Comparison of ENCODE assay signal across 16 cellular contexts in the genomic region with DNA sequence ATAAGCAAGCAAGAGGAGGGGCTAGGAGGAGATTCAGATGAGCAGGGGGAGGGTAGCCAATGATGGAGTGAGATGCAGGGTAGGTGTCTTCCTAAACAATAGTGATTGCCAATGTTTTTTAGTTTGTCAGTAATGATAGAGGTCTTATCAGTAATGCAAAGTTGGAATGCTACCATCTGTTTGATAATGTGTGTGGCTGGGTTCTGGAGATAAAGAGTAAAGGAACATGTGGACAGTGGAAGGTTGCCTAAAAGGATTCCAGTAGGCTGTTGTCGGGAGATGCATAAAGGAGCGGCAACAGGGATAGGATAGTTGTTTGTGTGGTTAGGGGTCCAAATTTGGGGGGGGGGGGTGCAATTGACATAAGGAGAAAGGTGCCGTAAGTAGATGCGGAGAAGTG. TPM values are rescaled to one million over a fixed set of nuclear protein-coding genes. Genes with fewer than 3 reads are reported as not detected.
DNase-seq lines count a peak whose midpoint lies in the region; ATAC-seq lines count a peak whose summit lies in the region.
"Had no signal": no experiment of that assay in that cellular context is flagged by ENCODE, and none has a peak within 500 bp of the region (broad histone marks: within the 10 kb centered on the region; RNA-seq: fewer than 3 reads in every experiment).

No MANE protein-coding gene starts in this region.

- no peak for ATAC-seq in stimulated activated naive CD8-positive, alpha-beta T cell treated with anti-CD3 and anti-CD28 coated beads, Interleukin-15, Interleukin-2, amounts not matched to agents 100 U/mL and 50 U/mL, for 24 hours
- ATAC-seq in activated naive CD8-positive, alpha-beta T cell treated with anti-CD3 and anti-CD28 coated beads, Interleukin-2, amount 50 U/mL, for 24 hours, result no peak
- ATAC-seq in left ventricle myocardium superior, result no peak
- ATAC-seq in sciatic nerve, result no peak

- peaks cover 53% of the 10 kb centered on the region for H3K36me3 Mint-ChIP-seq in stimulated activated naive CD8-positive, alpha-beta T cell treated with anti-CD3 and anti-CD28 coated beads, Interleukin-15, Interleukin-2, amounts not matched to agents 100 ng/mL and 50 ng/mL, for 24 hours (ENCODE audit: low read depth)
- peaks cover 44% of the 10 kb centered on the region for H3K36me3 Mint-ChIP-seq in activated naive CD8-positive, alpha-beta T cell treated with anti-CD3 and anti-CD28 coated beads, Interleukin-2, amount 50 U/mL, for 24 hours (ENCODE audit: low read depth)

- DNase-seq in NCI-H82 (lab: John Stamatoyannopoulos, UW) (peak; percentile 7), NCI-H82 treated with DMSO at 0.1 percent for 48 hours (lab: John Stamatoyannopoulos, UW; ENCODE audit: unreplicated experiment) (no peak), nucleus accumbens (lab: John Stamatoyannopoulos, UW) (no peak), left ventricle myocardium superior (no peak), sciatic nerve (ENCODE audit: low spot score) (no peak)
- no peak for DNase-seq in stimulated activated naive CD8-positive, alpha-beta T cell treated with anti-CD3 and anti-CD28 coated beads, Interleukin-15, Interleukin-2, amounts not matched to agents 100 U/mL and 50 U/mL, for 24 hours
- no peak for DNase-seq in activated naive CD8-positive, alpha-beta T cell treated with anti-CD3 and anti-CD28 coated beads, Interleukin-2, amount 50 U/mL, for 24 hours
- DNase-seq: C1 segment of cervical spinal cord, NCI-H1694, NCI-H2107, NCI-H226, NCI-H526, PC-9, Right ventricle myocardium superior had no signal

- H3K27ac Mint-ChIP-seq in stimulated activated naive CD8-positive, alpha-beta T cell treated with anti-CD3 and anti-CD28 coated beads, Interleukin-15, Interleukin-2, amounts not matched to agents 100 ng/mL and 50 ng/mL, for 24 hours, result peak overlapping the region; percentile 57
- H3K27ac Mint-ChIP-seq in activated naive CD8-positive, alpha-beta T cell treated with anti-CD3 and anti-CD28 coated beads, Interleukin-2, amount 50 U/mL, for 24 hours, result peak overlapping the region; percentile 97

- peaks cover 39% of the 10 kb centered on the region for H3K9me3 Mint-ChIP-seq in stimulated activated naive CD8-positive, alpha-beta T cell treated with anti-CD3 and anti-CD28 coated beads, Interleukin-15, Interleukin-2, amounts not matched to agents 100 ng/mL and 50 ng/mL, for 24 hours
- peaks cover 44% of the 10 kb centered on the region for H3K9me3 Mint-ChIP-seq in activated naive CD8-positive, alpha-beta T cell treated with anti-CD3 and anti-CD28 coated beads, Interleukin-2, amount 50 U/mL, for 24 hours

- intact Hi-C loops in left ventricle myocardium superior (cut with micrococcal nuclease), result no loop called here
- intact Hi-C loops in sciatic nerve (cut with DNase I), result no loop called here

- H3K4me1 Mint-ChIP-seq in stimulated activated naive CD8-positive, alpha-beta T cell treated with anti-CD3 and anti-CD28 coated beads, Interleukin-15, Interleukin-2, amounts not matched to agents 100 ng/mL and 50 ng/mL, for 24 hours (ENCODE audit: low read depth), result peaks cover 61% of the 10 kb centered on the region
- peaks cover 59% of the 10 kb centered on the region for H3K4me1 Mint-ChIP-seq in activated naive CD8-positive, alpha-beta T cell treated with anti-CD3 and anti-CD28 coated beads, Interleukin-2, amount 50 U/mL, for 24 hours

- no peak overlapping the region for H3K4me3 Mint-ChIP-seq in stimulated activated naive CD8-positive, alpha-beta T cell treated with anti-CD3 and anti-CD28 coated beads, Interleukin-15, Interleukin-2, amounts not matched to agents 100 ng/mL and 50 ng/mL, for 24 hours
- no peak overlapping the region for H3K4me3 Mint-ChIP-seq in activated naive CD8-positive, alpha-beta T cell treated with anti-CD3 and anti-CD28 coated beads, Interleukin-2, amount 50 U/mL, for 24 hours

- H3K27me3 Mint-ChIP-seq in stimulated activated naive CD8-positive, alpha-beta T cell treated with anti-CD3 and anti-CD28 coated beads, Interleukin-15, Interleukin-2, amounts not matched to agents 100 ng/mL and 50 ng/mL, for 24 hours, result no peaks in the 10 kb centered on the region
- no peaks in the 10 kb centered on the region for H3K27me3 Mint-ChIP-seq in activated naive CD8-positive, alpha-beta T cell treated with anti-CD3 and anti-CD28 coated beads, Interleukin-2, amount 50 U/mL, for 24 hours

RNA-seq across cellular contexts. Expression of a gene that starts 52.5 kb away (rescaled TPM):
- total RNA-seq in left ventricle myocardium superior (0.55 TPM), sciatic nerve (3.1 TPM)
- total RNA-seq: MCF 10A, PC-9 had no signal
